Comparison of ENCODE assay signal across 9 cellular contexts in genomic region chr20:4601630-4602296, GRCh38.
DNase-seq lines count a peak whose midpoint lies in the region; ATAC-seq and TF ChIP-seq lines count a peak whose summit lies in the region.
"Had no signal": no experiment of that assay in that cellular context is flagged by ENCODE, and none has a peak within 500 bp of the region (broad histone marks: within the 10 kb centered on the region; RNA-seq: fewer than 3 reads in every experiment).

No MANE protein-coding gene starts in this region.

- H3K27ac ChIP-seq in heart right ventricle = peak overlapping the region in 6 of 10 donors; percentile 49 to 71 (median 62)

- H3K36me3 ChIP-seq in heart right ventricle = no peaks in the 10 kb centered on the region
- H3K36me3 ChIP-seq: stomach had no signal

- ATAC-seq in heart right ventricle (peak; percentile 91 to 99 (median 95)), HG02571 (IDR thresholded peaks at IDR 0.05; ENCODE audit: unreplicated experiment) (no peak)
- no peak for ATAC-seq in stimulated activated naive B cell treated with anti-CD40 and anti-IgM and Interleukin-4, amounts not matched to agents 10 μg/mL and 1 μg/mL and 100 μg/mL, for 72 hours (replicated peaks)

- DNase-seq in HS-27A (ENCODE audit: low read depth) (peak; percentile 87), SHP77 treated with DMSO at 0.1 percent for 48 hours (lab: John Stamatoyannopoulos, UW) (peak; percentile 43), heart right ventricle (peak; percentile 76 to 78), HPDE6-E6E7 (ENCODE audit: extremely low spot score) (no peak)
- no peak for DNase-seq in stimulated activated naive B cell treated with anti-CD40 and anti-IgM and Interleukin-4, amounts not matched to agents 10 μg/mL and 1 μg/mL and 100 μg/mL, for 72 hours
- no peak for DNase-seq in activated effector memory CD4-positive, alpha-beta T cell treated with Interleukin-2 at 50 U/mL for 16 hours
- no peak for DNase-seq in activated CD4-positive, alpha-beta T cell treated with anti-CD3 and anti-CD28 coated beads for 48 hours
- DNase-seq: stomach had no signal

- H3K9me3 Mint-ChIP-seq in stimulated activated naive B cell treated with anti-CD40 and anti-IgM and Interleukin-4, amounts not matched to agents 10 μg/mL and 1 μg/mL and 100 μg/mL, for 72 hours = no peaks in the 10 kb centered on the region

- H3K36me3 Mint-ChIP-seq in stimulated activated naive B cell treated with anti-CD40 and anti-IgM and Interleukin-4, amounts not matched to agents 10 μg/mL and 1 μg/mL and 100 μg/mL, for 72 hours = no peaks in the 10 kb centered on the region

- no peak for TF ChIP-seq CTCF in heart right ventricle (IDR thresholded peaks at IDR 0.05)

- intact Hi-C loops in heart right ventricle (cut with DNase I) = loop anchor here in 5 of 10 donors (10.0 kb wide), 2 partner anchors 353 to 503 kb away; no protein-coding TSS in a partner anchor

- peak overlapping the region; percentile 20 for H3K27ac Mint-ChIP-seq in stimulated activated naive B cell treated with anti-CD40 and anti-IgM and Interleukin-4, amounts not matched to agents 10 μg/mL and 1 μg/mL and 100 μg/mL, for 72 hours

- H3K4me1 ChIP-seq in heart right ventricle = peaks cover 0 to 23% (median 0%) of the 10 kb centered on the region in 9 donors

- peaks cover 0 to 3% (median 0%) of the 10 kb centered on the region in 11 donors for H3K9me3 ChIP-seq in heart right ventricle
- H3K9me3 ChIP-seq: stomach had no signal

- no peak overlapping the region for H3K4me3 Mint-ChIP-seq in stimulated activated naive B cell treated with anti-CD40 and anti-IgM and Interleukin-4, amounts not matched to agents 10 μg/mL and 1 μg/mL and 100 μg/mL, for 72 hours

- H3K4me3 ChIP-seq in heart right ventricle = no peak overlapping the region
- H3K4me3 ChIP-seq: stomach had no signal

- peaks cover 0 to 10% of the 10 kb centered on the region in 2 donors for H3K4me1 Mint-ChIP-seq in stimulated activated naive B cell treated with anti-CD40 and anti-IgM and Interleukin-4, amounts not matched to agents 10 μg/mL and 1 μg/mL and 100 μg/mL, for 72 hours

- peaks cover 0 to 32% (median 3%) of the 10 kb centered on the region in 7 donors for H3K27me3 ChIP-seq in heart right ventricle

- peaks cover 26 to 39% of the 10 kb centered on the region in 2 donors for H3K27me3 Mint-ChIP-seq in stimulated activated naive B cell treated with anti-CD40 and anti-IgM and Interleukin-4, amounts not matched to agents 10 μg/mL and 1 μg/mL and 100 μg/mL, for 72 hours

- WGBS in heart right ventricle, 2 donors = 30 to 38% methylated on average over 8 of the region's 8 CpGs

Comparison
In these comparisons a context has a peak if more than half of its experiments do, and no peak if none do; other contexts are left out.
1. DNase-seq: peak in HS-27A (single experiment), SHP77 treated with DMSO at 0.1 percent for 48 hours (single experiment) and heart right ventricle (2 of 2); none in stimulated activated naive B cell treated with anti-CD40 and anti-IgM and Interleukin-4, amounts not matched to agents 10 μg/mL and 1 μg/mL and 100 μg/mL, for 72 hours (single experiment), activated effector memory CD4-positive, alpha-beta T cell treated with Interleukin-2 at 50 U/mL for 16 hours (single experiment), HPDE6-E6E7 (single experiment) and activated CD4-positive, alpha-beta T cell treated with anti-CD3 and anti-CD28 coated beads for 48 hours (single experiment).
2. ATAC-seq: peak in heart right ventricle (8 of 8); none in stimulated activated naive B cell treated with anti-CD40 and anti-IgM and Interleukin-4, amounts not matched to agents 10 μg/mL and 1 μg/mL and 100 μg/mL, for 72 hours (0 of 2) and HG02571 (single experiment).